ENCODE assay signal across 10 cellular contexts in the genomic region with DNA sequence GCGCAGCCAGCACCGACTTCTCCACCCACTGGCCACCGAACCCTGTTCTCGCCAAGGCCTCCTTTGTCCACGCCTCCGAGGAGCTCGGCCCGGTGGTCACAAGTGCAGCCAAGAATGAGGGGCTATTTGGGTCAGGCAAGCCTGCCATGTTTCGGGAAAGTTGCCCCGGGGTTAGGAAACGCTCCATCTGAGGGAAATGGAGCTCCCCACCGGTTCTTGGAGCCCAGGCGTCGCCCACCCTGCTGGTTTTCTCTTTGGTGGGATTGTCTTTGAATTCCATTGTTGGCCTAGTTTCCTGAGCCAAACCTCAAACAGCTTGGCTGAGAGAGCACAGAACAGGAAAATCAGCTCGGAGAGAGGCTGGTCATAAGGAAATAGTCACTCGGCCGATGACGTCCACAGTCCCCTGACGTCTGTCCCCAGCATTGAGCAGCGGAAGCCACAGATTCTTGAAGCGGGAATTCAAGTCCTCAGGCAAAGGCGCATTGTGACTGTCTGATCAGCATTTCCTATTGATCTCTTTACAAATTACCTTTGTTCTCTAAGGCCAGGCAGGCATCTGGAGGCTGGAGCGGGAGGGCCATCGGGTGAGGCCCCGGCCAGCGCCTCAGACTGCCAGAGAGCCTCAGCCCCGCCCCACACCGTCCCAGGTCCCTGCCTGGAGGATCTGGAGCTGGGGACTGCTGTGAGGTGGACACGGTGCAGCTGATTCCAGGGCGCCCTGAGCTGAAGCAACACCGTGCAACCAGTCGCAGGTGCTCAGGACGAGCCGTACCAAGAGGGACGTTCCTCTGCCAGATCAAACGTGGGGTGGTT.
DNase-seq lines count a peak whose midpoint lies in the region; ATAC-seq and TF ChIP-seq lines count a peak whose summit lies in the region.
"Had no signal": no experiment of that assay in that cellular context is flagged by ENCODE, and none has a peak within 500 bp of the region (broad histone marks: within the 10 kb centered on the region; RNA-seq: fewer than 3 reads in every experiment).

No MANE protein-coding gene starts in this region.

- H3K27ac Mint-ChIP-seq in type B pancreatic cell (peak overlapping the region; percentile 82), mesothelial cell of epicardium (no peak overlapping the region)
- H3K27ac Mint-ChIP-seq in CD8-positive, alpha-beta T cell, result no peak overlapping the region
- H3K27ac Mint-ChIP-seq: activated CD4-positive, alpha-beta T cell treated with anti-CD3 and anti-CD28 coated beads, Interleukin-2, amount 10 ng/mL, durations not matched to agents 24 days and 14 days had no signal

- intact Hi-C loops in CD8-positive, alpha-beta T cell (cut with DNase I, micrococcal nuclease), result no loop called here

- H3K27me3 Mint-ChIP-seq in type B pancreatic cell (peaks cover 24% of the 10 kb centered on the region), mesothelial cell of epicardium (ENCODE audit: low read depth) (peaks cover 12% of the 10 kb centered on the region)
- peaks cover 8% of the 10 kb centered on the region for H3K27me3 Mint-ChIP-seq in CD8-positive, alpha-beta T cell (ENCODE audit: low read depth)

- no peak for ATAC-seq in lung (ENCODE audit: insufficient read depth, low FRiP score)
- ATAC-seq in CD8-positive, alpha-beta T cell, result no peak

- TF ChIP-seq CTCF in lung (IDR thresholded peaks at IDR 0.05; ENCODE audit: control extremely low read depth, extremely low read depth) (no peak), type B pancreatic cell (conservative IDR thresholded peaks at IDR 0.05) (no peak), mesothelial cell of epicardium (IDR thresholded peaks at IDR 0.05; ENCODE audit: unreplicated experiment) (no peak)
- no peak for TF ChIP-seq CTCF in CD8-positive, alpha-beta T cell (IDR thresholded peaks at IDR 0.05)

- H3K36me3 Mint-ChIP-seq in type B pancreatic cell, result no peaks in the 10 kb centered on the region
- H3K36me3 Mint-ChIP-seq in mesothelial cell of epicardium, result no peaks in the 10 kb centered on the region
- no peaks in the 10 kb centered on the region for H3K36me3 Mint-ChIP-seq in CD8-positive, alpha-beta T cell

- H3K9ac ChIP-seq in duodenal mucosa (ENCODE audit: low read depth in 1 of 2, low read length in 2 of 2), result no peak overlapping the region
- H3K9ac ChIP-seq: KMS-11 had no signal

- peak overlapping the region; percentile 20 for H3K27ac ChIP-seq in duodenal mucosa (ENCODE audit: low read depth, low read length)
- H3K27ac ChIP-seq in lung (ENCODE audit: low read depth in 1 of 2, low read length in 1 of 2), result peak overlapping the region; percentile 55 to 87
- no peak overlapping the region for H3K27ac ChIP-seq in CD8-positive, alpha-beta T cell (ENCODE audit: low read depth, low read length)
- H3K27ac ChIP-seq: KMS-11 had no signal

- H3K9me3 ChIP-seq in duodenal mucosa (ENCODE audit: control insufficient read depth in 1 of 2, low read length in 2 of 2) (no peaks in the 10 kb centered on the region), lung (ENCODE audit: control insufficient read depth in 2 of 2, insufficient read depth in 1 of 2, low read length in 1 of 2) (no peaks in the 10 kb centered on the region)
- H3K9me3 ChIP-seq in CD8-positive, alpha-beta T cell (ENCODE audit: low read length), result no peaks in the 10 kb centered on the region

- POLR2A ChIA-PET in CD8-positive, alpha-beta T cell (lab: Charles Lee), result no interaction called here

- H3K27me3 ChIP-seq in duodenal mucosa (ENCODE audit: control insufficient read depth in 1 of 2, insufficient read depth in 2 of 2, low read length in 2 of 2) (peaks cover 0 to under 1% of the 10 kb centered on the region in 2 donors), lung (ENCODE audit: control insufficient read depth, insufficient read depth) (no peaks in the 10 kb centered on the region)
- H3K27me3 ChIP-seq in CD8-positive, alpha-beta T cell (ENCODE audit: insufficient read depth, low read length), result no peaks in the 10 kb centered on the region

- H3K4me1 ChIP-seq in duodenal mucosa (ENCODE audit: control insufficient read depth in 1 of 2, insufficient read depth in 2 of 2, low read length in 2 of 2), result peaks cover 15 to 19% of the 10 kb centered on the region in 2 donors
- peaks cover 0 to 6% of the 10 kb centered on the region in 2 donors for H3K4me1 ChIP-seq in lung (ENCODE audit: control insufficient read depth in 2 of 2, insufficient read depth in 2 of 2, low read length in 2 of 2)
- H3K4me1 ChIP-seq in CD8-positive, alpha-beta T cell (ENCODE audit: insufficient read depth, low read length), result peaks cover 62% of the 10 kb centered on the region

- H3K4me1 Mint-ChIP-seq in type B pancreatic cell (ENCODE audit: unreplicated experiment) (peaks cover 29% of the 10 kb centered on the region), mesothelial cell of epicardium (peaks cover 38% of the 10 kb centered on the region)
- H3K4me1 Mint-ChIP-seq in CD8-positive, alpha-beta T cell (ENCODE audit: low read depth), result peaks cover 42% of the 10 kb centered on the region

- WGBS in lung, 2 donors, result 40 to 50% methylated on average over 36 of the region's 36 CpGs

- H3K9me3 Mint-ChIP-seq in type B pancreatic cell (no peaks in the 10 kb centered on the region), mesothelial cell of epicardium (no peaks in the 10 kb centered on the region)
- H3K9me3 Mint-ChIP-seq in CD8-positive, alpha-beta T cell, result no peaks in the 10 kb centered on the region
- H3K9me3 Mint-ChIP-seq: activated CD4-positive, alpha-beta T cell treated with anti-CD3 and anti-CD28 coated beads, Interleukin-2, amount 10 ng/mL, durations not matched to agents 24 days and 14 days had no signal

- DNase-seq in NCI-H2029 treated with DMSO at 0.1 percent for 48 hours (lab: John Stamatoyannopoulos, UW) (peak; percentile 61), NCI-H2029 (lab: John Stamatoyannopoulos, UW) (no peak), lung (ENCODE audit: low spot score) (no peak), type B pancreatic cell (ENCODE audit: extremely low spot score, unreplicated experiment) (no peak), mesothelial cell of epicardium (ENCODE audit: low spot score in 2 of 2, unreplicated experiment in 2 of 2) (no peak)
- no peak for DNase-seq in stimulated activated CD4-positive, alpha-beta T cell treated with anti-CD3 and anti-CD28 coated beads, Interleukin-2, amount 100 ng/mL, for 48 hours
- DNase-seq in CD8-positive, alpha-beta T cell, result no peak
- DNase-seq: activated CD4-positive, alpha-beta T cell treated with anti-CD3 and anti-CD28 coated beads, Interleukin-2, amount 10 ng/mL, durations not matched to agents 24 days and 14 days had no signal

- CTCF ChIA-PET in CD8-positive, alpha-beta T cell (lab: Charles Lee), result interaction anchor here (1.5 kb wide), 1 partner anchor 121 kb away, joined by 4 read pairs; no protein-coding TSS in a partner anchor

- no peak overlapping the region for H3K4me3 Mint-ChIP-seq in type B pancreatic cell
- no peak overlapping the region for H3K4me3 Mint-ChIP-seq in mesothelial cell of epicardium
- H3K4me3 Mint-ChIP-seq in CD8-positive, alpha-beta T cell, result no peak overlapping the region
- H3K4me3 Mint-ChIP-seq: activated CD4-positive, alpha-beta T cell treated with anti-CD3 and anti-CD28 coated beads, Interleukin-2, amount 10 ng/mL, durations not matched to agents 24 days and 14 days had no signal

- H3K4me3 ChIP-seq in duodenal mucosa (ENCODE audit: low read depth in 1 of 2, low read length in 2 of 2) (no peak overlapping the region), lung (no peak overlapping the region)
- H3K4me3 ChIP-seq in CD8-positive, alpha-beta T cell (ENCODE audit: low read depth, low read length), result no peak overlapping the region

- H3K36me3 ChIP-seq in duodenal mucosa (ENCODE audit: control insufficient read depth in 1 of 2, insufficient read depth in 2 of 2, low read length in 2 of 2), result no peaks in the 10 kb centered on the region
- H3K36me3 ChIP-seq in lung (ENCODE audit: control insufficient read depth in 2 of 2, insufficient read depth in 2 of 2, low read length in 2 of 2), result no peaks in the 10 kb centered on the region
- H3K36me3 ChIP-seq in CD8-positive, alpha-beta T cell (ENCODE audit: insufficient read depth, low read length), result no peaks in the 10 kb centered on the region
